Comparison of ENCODE assay signal across 18 cellular contexts in genomic region chr19:40588926-40589569, GRCh38. TPM values are rescaled to one million over a fixed set of nuclear protein-coding genes. Genes with fewer than 3 reads are reported as not detected.
DNase-seq lines count a peak whose midpoint lies in the region; FAIRE-seq and TF ChIP-seq lines count a peak whose summit lies in the region.
"Had no signal": no experiment of that assay in that cellular context is flagged by ENCODE, and none has a peak within 500 bp of the region (broad histone marks: within the 10 kb centered on the region; RNA-seq: fewer than 3 reads in every experiment).

No MANE protein-coding gene starts in this region.

- DNase-seq in NCI-H748 (lab: John Stamatoyannopoulos, UW; ENCODE audit: unreplicated experiment) (peak; percentile 30), NCI-H748 treated with DMSO at 0.1 percent for 48 hours (lab: John Stamatoyannopoulos, UW) (no peak), HTR-8/SVneo (ENCODE audit: insufficient read length, low spot score) (no peak), astrocyte (ENCODE audit: low read depth) (no peak), neuronal stem cell (ENCODE audit: low spot score) (no peak), A172 (ENCODE audit: low spot score) (no peak), GDM1 (lab: John Stamatoyannopoulos, UW) (no peak), uterus (no peak)
- DNase-seq: ACHN, NCI-H1092, NCI-H524, SIG-M5, T-helper 2 cell had no signal

- no peak overlapping the region for H2BK15ac ChIP-seq in neuronal stem cell (ENCODE audit: low read length)

- TF ChIP-seq POLR2A in uterus (IDR thresholded peaks at IDR 0.05) = no peak

- H3K9ac ChIP-seq in astrocyte (ENCODE audit: low read length) (no peak overlapping the region), neuronal stem cell (ENCODE audit: low read depth, low read length, poor library complexity) (peak overlapping the region; percentile 37)
- H3K9ac ChIP-seq: KMS-11 had no signal

- H3K27ac ChIP-seq in astrocyte (ENCODE audit: low read depth, low read length) (no peak overlapping the region), neuronal stem cell (replicated peaks; ENCODE audit: low read length) (no peak overlapping the region), uterus (no peak overlapping the region)
- H3K27ac ChIP-seq: HL-60, KMS-11 had no signal

- H3K4me1 ChIP-seq in astrocyte (ENCODE audit: insufficient read depth, low read length) (peaks cover 22% of the 10 kb centered on the region), neuronal stem cell (ENCODE audit: control insufficient read depth in 2 of 2, insufficient read depth in 1 of 2, low read depth in 1 of 2, low read length in 2 of 2) (peaks cover 14% of the 10 kb centered on the region in 2 donors), uterus (no peaks in the 10 kb centered on the region)

- no peak overlapping the region for H2BK120ac ChIP-seq in neuronal stem cell (ENCODE audit: low read depth, low read length)

- intact Hi-C loops in uterus (cut with DNase I; ENCODE audit: low total_unique reads) = no loop called here

- no peaks in the 10 kb centered on the region for H4K20me1 ChIP-seq in astrocyte (ENCODE audit: insufficient read depth, low read length)

- peak overlapping the region; percentile 4 for H3K4me2 ChIP-seq in astrocyte (ENCODE audit: low read length)
- no peak overlapping the region for H3K4me2 ChIP-seq in neuronal stem cell (ENCODE audit: insufficient read depth, low read length, poor library complexity, severe bottlenecking)
- H3K4me2 ChIP-seq: KMS-11 had no signal

- no peaks in the 10 kb centered on the region for H3K9me3 Mint-ChIP-seq in astrocyte (ENCODE audit: unreplicated experiment)

- H3K18ac ChIP-seq in neuronal stem cell (ENCODE audit: low read length) = peak overlapping the region; percentile 31

- no peaks in the 10 kb centered on the region for H3K27me3 Mint-ChIP-seq in astrocyte (ENCODE audit: low read depth, unreplicated experiment)
- H3K27me3 Mint-ChIP-seq: B cell; CD4-positive, alpha-beta memory T cell had no signal

- H3K79me1 ChIP-seq in neuronal stem cell (ENCODE audit: low read depth, low read length) = no peaks in the 10 kb centered on the region

- no peak overlapping the region for H2BK12ac ChIP-seq in neuronal stem cell (ENCODE audit: low read length)

- no peak overlapping the region for H3K14ac ChIP-seq in neuronal stem cell (ENCODE audit: low read length)

- H3K4me1 Mint-ChIP-seq in astrocyte (ENCODE audit: low read depth, unreplicated experiment) = peaks cover 10% of the 10 kb centered on the region

- WGBS in neuronal stem cell (ENCODE audit: extremely low coverage in 2 of 2, insufficient read length in 2 of 2, insufficient replicate concordance in 1 of 2), 2 donors = no CpG with 5 or more reads among the region's 9 CpGs

- H2AFZ ChIP-seq in astrocyte (ENCODE audit: low read depth, low read length) = no peak overlapping the region
- H2AFZ ChIP-seq in neuronal stem cell (ENCODE audit: low read length) = no peak overlapping the region

- no peaks in the 10 kb centered on the region for H3K27me3 ChIP-seq in astrocyte (ENCODE audit: insufficient read depth, low read length)
- H3K27me3 ChIP-seq in neuronal stem cell (ENCODE audit: control insufficient read depth in 3 of 3, insufficient read depth in 3 of 3, low read depth in 1 of 3, low read length in 3 of 3) = no peaks in the 10 kb centered on the region
- H3K27me3 ChIP-seq in uterus = no peaks in the 10 kb centered on the region

- peak overlapping the region; percentile 41 for H3K4ac ChIP-seq in neuronal stem cell (ENCODE audit: low read length)

- TF ChIP-seq CTCF in astrocyte (IDR thresholded peaks at IDR 0.05; ENCODE audit: insufficient read depth, low read depth, low read length) (no peak), uterus (IDR thresholded peaks at IDR 0.05) (no peak)

- no peak overlapping the region for H4K91ac ChIP-seq in neuronal stem cell (ENCODE audit: low read depth, low read length, poor library complexity)

- no peak overlapping the region for H3K4me3 ChIP-seq in astrocyte (ENCODE audit: insufficient read depth, low read depth, low read length)
- peak overlapping the region in 1 of 2 donors; percentile 56 for H3K4me3 ChIP-seq in neuronal stem cell (ENCODE audit: low read length in 2 of 2)
- no peak overlapping the region for H3K4me3 ChIP-seq in uterus

- H3K36me3 Mint-ChIP-seq in astrocyte (ENCODE audit: low read depth, unreplicated experiment) = peaks cover 31% of the 10 kb centered on the region

- peak; percentile 46 for FAIRE-seq in HTR-8/SVneo (lab: Jason Lieb, UNC)
- FAIRE-seq in astrocyte (lab: Jason Lieb, UNC) = no peak
- FAIRE-seq: GM19239 had no signal

- H3K79me2 ChIP-seq in astrocyte (ENCODE audit: insufficient read depth, low read length) = no peaks in the 10 kb centered on the region

- no peak overlapping the region for H3K27ac Mint-ChIP-seq in astrocyte (ENCODE audit: unreplicated experiment)
- H3K27ac Mint-ChIP-seq: B cell had no signal

- H3K4me3 Mint-ChIP-seq in astrocyte (ENCODE audit: unreplicated experiment) = no peak overlapping the region
- H3K4me3 Mint-ChIP-seq: B cell; CD4-positive, alpha-beta memory T cell had no signal

- H3K23ac ChIP-seq in neuronal stem cell (ENCODE audit: low read depth, low read length, poor library complexity) = peak overlapping the region; percentile 94

- no peaks in the 10 kb centered on the region for H3K36me3 ChIP-seq in astrocyte (ENCODE audit: insufficient read depth, low read length)
- H3K36me3 ChIP-seq in neuronal stem cell (replicated peaks in 1 of 2; ENCODE audit: control insufficient read depth in 2 of 2, insufficient read depth in 2 of 2, low read length in 2 of 2) = peaks cover 6 to 38% of the 10 kb centered on the region in 2 donors
- no peaks in the 10 kb centered on the region for H3K36me3 ChIP-seq in uterus

- H4K8ac ChIP-seq in neuronal stem cell (ENCODE audit: low read depth, low read length) = no peak overlapping the region

- H2AK5ac ChIP-seq in neuronal stem cell (ENCODE audit: low read depth, low read length) = peak overlapping the region; percentile 2

- H3K9me3 ChIP-seq in astrocyte (ENCODE audit: insufficient read depth, low read depth, low read length) (no peaks in the 10 kb centered on the region), neuronal stem cell (replicated peaks in 1 of 2; ENCODE audit: control insufficient read depth in 2 of 2, insufficient read depth in 1 of 2, low read depth in 1 of 2, low read length in 2 of 2) (no peaks in the 10 kb centered on the region), uterus (no peaks in the 10 kb centered on the region)

- H2BK5ac ChIP-seq in neuronal stem cell (ENCODE audit: low read length) = no peak overlapping the region

RNA-seq across cellular contexts. Expression of gene LTBP4, which starts 12.1 kb away (rescaled TPM):
- total RNA-seq in astrocyte (46.9 and 63.5 TPM in 2 replicates), uterus (1,000 to 10,000 TPM in 1 of 4 donors, 100 to 1,000 TPM in 3; 163 to 1,000 (median 501) TPM)
- 83.2 TPM for polyA plus RNA-seq in neuronal stem cell (2013, experiment 1 of 2)
- 84.5 TPM for polyA plus RNA-seq in neuronal stem cell (2013, experiment 2 of 2)
- total RNA-seq in A172 (2014; rRNA removed; shearing (Covaris generic)) = 10.8 and 13.9 TPM in 2 replicates

RNA-seq across cellular contexts. Expression of gene SHKBP1, which starts 12.4 kb away (rescaled TPM):
- 56.3 and 60.4 TPM in 2 replicates for total RNA-seq in astrocyte
- polyA plus RNA-seq in neuronal stem cell (2013, experiment 1 of 2) = 71.5 TPM
- 74.4 TPM for polyA plus RNA-seq in neuronal stem cell (2013, experiment 2 of 2)
- 43.8 and 70.2 TPM in 2 replicates for total RNA-seq in A172 (2014; rRNA removed; shearing (Covaris generic))
- total RNA-seq in uterus = 10 to 100 TPM; 15.1 to 57.4 (median 21.9) TPM
